Comparison of ENCODE assay signal across 20 cellular contexts in the genomic region with DNA sequence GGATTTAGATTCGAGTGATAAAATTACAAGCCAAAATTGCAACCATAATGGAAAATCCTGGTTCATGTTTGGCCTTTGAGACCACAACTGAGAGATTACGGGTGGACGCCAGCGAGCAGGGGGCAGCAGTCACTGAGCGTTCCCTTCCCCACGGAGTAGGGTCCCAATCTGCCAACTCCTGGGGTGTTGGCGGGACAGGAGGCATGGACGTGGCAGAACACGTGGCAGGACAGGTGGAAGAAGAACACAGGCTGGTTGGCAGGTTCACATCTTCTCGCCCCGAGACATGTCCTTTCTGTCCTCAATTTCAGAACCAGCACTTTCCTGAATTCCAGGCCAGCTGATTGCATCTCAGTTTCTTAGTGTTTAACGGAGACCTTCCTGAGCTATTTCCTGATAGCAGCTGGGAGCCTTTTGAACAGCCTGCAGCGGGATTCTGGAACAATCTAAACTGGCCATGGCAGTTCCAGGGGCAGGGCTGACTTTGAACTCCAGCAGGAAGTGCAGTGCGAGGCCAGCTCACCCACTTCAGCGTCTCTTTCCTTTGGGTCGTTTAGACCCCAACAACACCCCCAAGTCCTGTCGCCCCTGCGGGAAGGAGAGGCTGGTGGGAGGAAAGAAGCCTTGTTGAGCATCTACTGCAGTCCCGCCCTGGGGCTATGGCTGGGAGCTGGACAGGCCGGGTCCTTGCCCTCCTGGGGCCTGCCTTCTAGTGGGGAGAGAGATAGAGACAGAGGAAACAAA.
"Had no signal": no experiment of that assay in that cellular context is flagged by ENCODE, and none has a peak within 500 bp of the region (broad histone marks: within the 10 kb centered on the region; RNA-seq: fewer than 3 reads in every experiment).

No MANE protein-coding gene starts in this region.

- H3K27ac ChIP-seq: esophagus muscularis mucosa, gastrocnemius medialis, prostate gland, vagina had no signal

- H3K27me3 ChIP-seq: esophagus muscularis mucosa, vagina had no signal

- H3K9me3 ChIP-seq: gastrocnemius medialis, prostate gland, transverse colon, vagina had no signal

- H3K4me1 ChIP-seq: gastrocnemius medialis, prostate gland, transverse colon, vagina had no signal

- H3K4me3 ChIP-seq: esophagus muscularis mucosa, gastrocnemius medialis, prostate gland, transverse colon, vagina had no signal

- H3K36me3 ChIP-seq: esophagus muscularis mucosa, gastrocnemius medialis, prostate gland, transverse colon, vagina had no signal

- DNase-seq: activated CD4-positive, alpha-beta T cell treated with anti-CD3 and anti-CD28 coated beads, Interleukin-2, amount 50 U/mL, for 4 hours; activated CD8-positive, alpha-beta memory T cell treated with anti-CD3 and anti-CD28 coated beads, Interleukin-2, amount 50 U/mL, for 48 hours; activated naive CD4-positive, alpha-beta T cell; activated naive CD8-positive, alpha-beta T cell treated with anti-CD3 and anti-CD28 coated beads for 36 hours; activated T-cell treated with anti-CD3 and anti-CD28 coated beads, Interleukin-2, amount 50 U/mL, for 4 hours; cerebellar nuclear complex; effector memory CD4-positive, alpha-beta T cell; gastrocnemius medialis; hypothalamus; naive thymus-derived CD8-positive, alpha-beta T cell; stimulated activated CD4-positive, alpha-beta T cell treated with anti-CD3 and anti-CD28 coated beads, Interleukin-2, amount 100 ng/mL, for 48 hours; stimulated activated CD8-positive, alpha-beta memory T cell treated with anti-CD3 and anti-CD28 coated beads, Interleukin-4, amount 100 ng/mL, for 48 hours; stimulated activated naive B cell treated with anti-CD40 and anti-IgM and Interleukin-4, amounts not matched to agents 10 μg/mL and 1 μg/mL and 100 μg/mL, for 72 hours; T-helper 9 cell; transverse colon had no signal

- FAIRE-seq: bronchial epithelial cell had no signal

- ATAC-seq: activated T-cell treated with anti-CD3 and anti-CD28 coated beads, Interleukin-2, amount 50 U/mL, for 4 hours; gastrocnemius medialis; naive thymus-derived CD8-positive, alpha-beta T cell; stimulated activated naive B cell treated with anti-CD40 and anti-IgM and Interleukin-4, amounts not matched to agents 10 μg/mL and 1 μg/mL and 100 μg/mL, for 72 hours; WTC11 had no signal
